29 cellular contexts compared by ENCODE assay signal in the genomic region with DNA sequence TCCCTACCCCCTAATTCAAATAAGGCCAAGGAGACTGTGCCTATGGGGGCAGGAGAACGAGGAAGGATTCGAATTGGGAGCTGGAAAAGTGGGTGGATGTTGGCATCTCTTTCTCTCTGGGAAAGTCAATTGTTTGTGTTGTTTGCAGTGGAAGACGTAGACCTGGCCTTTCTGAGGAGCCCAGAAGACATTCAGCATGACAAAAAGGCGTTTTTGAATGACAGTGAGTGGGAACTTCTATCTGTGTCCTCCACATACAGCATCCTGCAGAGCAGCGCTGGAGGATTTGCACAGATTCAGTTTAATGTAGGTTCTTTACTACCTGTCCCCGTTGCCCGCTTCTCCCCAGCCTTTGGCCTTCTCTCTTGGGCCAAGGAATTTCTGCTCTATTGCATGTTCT. TPM values are rescaled to one million over a fixed set of nuclear protein-coding genes. Genes with fewer than 3 reads are reported as not detected.
"Had no signal": no experiment of that assay in that cellular context is flagged by ENCODE, and none has a peak within 500 bp of the region (broad histone marks: within the 10 kb centered on the region; RNA-seq: fewer than 3 reads in every experiment).

No MANE protein-coding gene starts in this region.

- H3K4me3 Mint-ChIP-seq: activated CD4-positive, alpha-beta memory T cell treated with anti-CD3 and anti-CD28 coated beads for 36 hours; activated CD4-positive, alpha-beta T cell treated with anti-CD3 and anti-CD28 coated beads, Interleukin-2, amount 10 ng/mL, durations not matched to agents 7 days and 5 days; activated naive CD8-positive, alpha-beta T cell treated with anti-CD3 and anti-CD28 coated beads, Interleukin-2, amount 50 U/mL, for 24 hours; activated T-cell treated with anti-CD3 and anti-CD28 coated beads, Interleukin-2, amount 50 U/mL, for 4 hours; brain; central memory CD8-positive, alpha-beta T cell; T-cell had no signal

- H3K9me3 Mint-ChIP-seq: activated CD4-positive, alpha-beta memory T cell treated with anti-CD3 and anti-CD28 coated beads for 36 hours; activated CD4-positive, alpha-beta T cell treated with anti-CD3 and anti-CD28 coated beads, Interleukin-2, amount 10 ng/mL, durations not matched to agents 7 days and 5 days; activated naive CD4-positive, alpha-beta T cell treated with anti-CD3 and anti-CD28 coated beads, Interleukin-2, amount 50 U/mL, for 72 hours; activated naive CD8-positive, alpha-beta T cell treated with anti-CD3 and anti-CD28 coated beads, Interleukin-2, amount 50 U/mL, for 24 hours; activated T-cell treated with anti-CD3 and anti-CD28 coated beads, Interleukin-2, amount 50 U/mL, for 4 hours; central memory CD8-positive, alpha-beta T cell; T-cell had no signal

- DNase-seq: activated CD4-positive, alpha-beta memory T cell treated with anti-CD3 and anti-CD28 coated beads for 36 hours; activated CD4-positive, alpha-beta T cell treated with anti-CD3 and anti-CD28 coated beads, Interleukin-2, amount 10 ng/mL, durations not matched to agents 7 days and 5 days; activated CD4-positive, CD25-positive, alpha-beta regulatory T cell; activated CD8-positive, alpha-beta memory T cell treated with anti-CD3 and anti-CD28 coated beads for 24 hours; activated effector memory CD4-positive, alpha-beta T cell treated with anti-CD3 and anti-CD28 coated beads, Interleukin-2, amount 50 U/mL, for 16 hours; activated naive CD4-positive, alpha-beta T cell treated with Interleukin-2 at 50 U/mL for 16 hours; activated naive CD8-positive, alpha-beta T cell treated with anti-CD3 and anti-CD28 coated beads, Interleukin-2, amount 50 U/mL, for 24 hours; activated T-cell treated with anti-CD3 and anti-CD28 coated beads, Interleukin-2, amount 50 U/mL, for 4 hours; amniotic stem cell; Kasumi-1; NCI-H146; NCI-H187 treated with DMSO at 0.1 percent for 48 hours; NCI-H2081 treated with DMSO at 0.1 percent for 48 hours; NCI-H526 treated with DMSO at 0.1 percent for 48 hours; NCI-H82; OCI-M1; RPMI8226; T-cell; T-helper 2 cell; T1000 had no signal

- FAIRE-seq: astrocyte, TTC549 had no signal

- H3K36me3 Mint-ChIP-seq: activated CD4-positive, alpha-beta memory T cell treated with anti-CD3 and anti-CD28 coated beads for 36 hours; activated naive CD4-positive, alpha-beta T cell treated with anti-CD3 and anti-CD28 coated beads, Interleukin-2, amount 50 U/mL, for 72 hours; brain; T-cell had no signal

- H3K27ac ChIP-seq: SK-N-MC had no signal

- H3K27ac Mint-ChIP-seq: activated CD4-positive, alpha-beta memory T cell treated with anti-CD3 and anti-CD28 coated beads for 36 hours; activated CD4-positive, alpha-beta T cell treated with anti-CD3 and anti-CD28 coated beads, Interleukin-2, amount 10 ng/mL, durations not matched to agents 7 days and 5 days; activated naive CD4-positive, alpha-beta T cell treated with anti-CD3 and anti-CD28 coated beads, Interleukin-2, amount 50 U/mL, for 72 hours; activated naive CD8-positive, alpha-beta T cell treated with anti-CD3 and anti-CD28 coated beads, Interleukin-2, amount 50 U/mL, for 24 hours; brain; T-cell had no signal

- H3K4me1 Mint-ChIP-seq: activated CD4-positive, alpha-beta T cell treated with anti-CD3 and anti-CD28 coated beads, Interleukin-2, amount 10 ng/mL, durations not matched to agents 7 days and 5 days; activated naive CD8-positive, alpha-beta T cell treated with anti-CD3 and anti-CD28 coated beads, Interleukin-2, amount 50 U/mL, for 24 hours; brain; central memory CD8-positive, alpha-beta T cell had no signal

- H3K4me3 ChIP-seq: SK-N-MC had no signal

- ATAC-seq: activated naive CD4-positive, alpha-beta T cell treated with anti-CD3 and anti-CD28 coated beads, Interleukin-2, amount 50 U/mL, for 72 hours; activated naive CD8-positive, alpha-beta T cell treated with anti-CD3 and anti-CD28 coated beads, Interleukin-2, amount 50 U/mL, for 24 hours; activated T-cell treated with anti-CD3 and anti-CD28 coated beads, Interleukin-2, amount 50 U/mL, for 4 hours; Panc1; Right ventricle myocardium inferior; T-cell had no signal

RNA-seq across cellular contexts. Expression of gene HTR3B, which starts 28.2 kb away (rescaled TPM):
- total RNA-seq: activated CD4-positive, alpha-beta memory T cell treated with anti-CD3 and anti-CD28 coated beads for 36 hours; activated CD4-positive, alpha-beta T cell treated with anti-CD3 and anti-CD28 coated beads, Interleukin-2, amount 10 ng/mL, durations not matched to agents 7 days and 5 days; activated naive CD4-positive, alpha-beta T cell treated with anti-CD3 and anti-CD28 coated beads, Interleukin-2, amount 50 U/mL, for 72 hours; activated T-cell treated with anti-CD3 and anti-CD28 coated beads, Interleukin-2, amount 50 U/mL, for 4 hours; astrocyte; NCI-H460; Right ventricle myocardium inferior; T-cell had no signal

RNA-seq across cellular contexts. Expression of gene HTR3A, which starts 42.1 kb away (rescaled TPM):
- total RNA-seq: activated CD4-positive, alpha-beta memory T cell treated with anti-CD3 and anti-CD28 coated beads for 36 hours; activated CD4-positive, alpha-beta T cell treated with anti-CD3 and anti-CD28 coated beads, Interleukin-2, amount 10 ng/mL, durations not matched to agents 7 days and 5 days; activated naive CD4-positive, alpha-beta T cell treated with anti-CD3 and anti-CD28 coated beads, Interleukin-2, amount 50 U/mL, for 72 hours; activated T-cell treated with anti-CD3 and anti-CD28 coated beads, Interleukin-2, amount 50 U/mL, for 4 hours; astrocyte; NCI-H460; Right ventricle myocardium inferior had no signal
